9 cellular contexts compared by ENCODE assay signal in the genomic region with DNA sequence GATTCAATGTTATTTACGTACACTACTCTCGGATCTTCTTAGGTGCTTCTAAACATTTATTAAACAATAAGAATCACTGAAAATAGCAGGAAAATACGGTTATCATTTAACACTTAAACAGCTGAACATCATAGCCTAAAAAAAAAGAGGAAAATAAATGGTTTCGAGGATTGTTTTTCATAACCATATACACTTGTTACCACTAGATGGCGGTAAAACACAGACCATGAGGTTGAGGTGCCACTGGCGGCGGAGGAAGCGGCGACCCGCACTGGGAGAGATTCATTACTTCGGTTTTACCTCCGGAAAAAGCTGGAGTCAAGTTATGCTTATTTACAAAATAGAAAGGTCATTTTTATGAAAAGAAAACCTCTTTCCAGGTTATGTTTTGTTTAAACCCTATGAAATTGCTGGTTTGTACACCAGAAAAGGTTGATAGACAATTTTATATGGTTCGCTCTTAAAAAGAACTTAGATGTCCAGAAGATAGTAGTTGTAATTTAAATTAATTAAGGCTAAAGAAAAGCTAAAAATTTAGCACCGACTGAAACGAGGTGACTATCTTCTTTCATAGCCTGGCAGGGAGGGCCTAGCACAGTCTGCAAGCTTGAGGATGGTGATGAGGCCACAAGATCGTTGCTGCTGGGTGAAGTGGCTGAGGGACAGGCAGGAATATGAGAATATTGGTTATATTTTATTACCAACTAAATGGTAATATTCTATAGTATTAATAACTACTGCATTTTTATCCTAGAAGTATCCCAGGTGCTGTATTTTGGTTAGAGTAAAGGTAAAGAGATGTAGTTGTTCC.
DNase-seq lines count a peak whose midpoint lies in the region; ATAC-seq, FAIRE-seq and TF ChIP-seq lines count a peak whose summit lies in the region.
"Had no signal": no experiment of that assay in that cellular context is flagged by ENCODE, and none has a peak within 500 bp of the region (broad histone marks: within the 10 kb centered on the region; RNA-seq: fewer than 3 reads in every experiment).

No MANE protein-coding gene starts in this region.

- no peak overlapping the region for H3K9ac ChIP-seq in DND-41 (ENCODE audit: low read depth, low read length)

- no peaks in the 10 kb centered on the region for H4K20me1 ChIP-seq in DND-41 (ENCODE audit: insufficient read depth, low read length)

- peak; percentile 77; the same call in 2 of the 3 replicates for ATAC-seq in DND-41 (ENCODE audit: insufficient read depth, low read depth)

- no peaks in the 10 kb centered on the region for H3K36me3 Mint-ChIP-seq in T-helper 1 cell treated with Interleukin-12 subunit alpha and Interleukin-12 subunit beta and Interleukin-4 antibody, amounts not matched to agents 30 μg/mL and 1 μg/mL, for 36 hours (ENCODE audit: low read depth)

- FAIRE-seq in H54 (lab: Jason Lieb, UNC), result peak; percentile 91

- no peaks in the 10 kb centered on the region for H3K9me3 Mint-ChIP-seq in T-helper 1 cell treated with Interleukin-12 subunit alpha and Interleukin-12 subunit beta and Interleukin-4 antibody, amounts not matched to agents 30 μg/mL and 1 μg/mL, for 36 hours

- TF ChIP-seq POLR2A in H54 (IDR thresholded peaks at IDR 0.05; ENCODE audit: low read depth, low read length) (no peak), NB4 (IDR thresholded peaks at IDR 0.05; ENCODE audit: extremely low read depth, insufficient read length) (no peak)

- H3K27me3 Mint-ChIP-seq in T-helper 1 cell treated with Interleukin-12 subunit alpha and Interleukin-12 subunit beta and Interleukin-4 antibody, amounts not matched to agents 30 μg/mL and 1 μg/mL, for 36 hours (ENCODE audit: low read depth), result peaks cover 53% of the 10 kb centered on the region

- H3K4me1 ChIP-seq in DND-41 (ENCODE audit: insufficient read depth, low read length) (no peaks in the 10 kb centered on the region), left ventricle myocardium inferior (peaks cover 31% of the 10 kb centered on the region)

- peak overlapping the region; percentile 3 for H3K4me3 Mint-ChIP-seq in T-helper 1 cell treated with Interleukin-12 subunit alpha and Interleukin-12 subunit beta and Interleukin-4 antibody, amounts not matched to agents 30 μg/mL and 1 μg/mL, for 36 hours

- H3K9me3 ChIP-seq in DND-41 (ENCODE audit: insufficient read depth, low read length, severe bottlenecking) (no peaks in the 10 kb centered on the region), left ventricle myocardium inferior (replicated peaks) (no peaks in the 10 kb centered on the region)

- H3K4me1 Mint-ChIP-seq in T-helper 1 cell treated with Interleukin-12 subunit alpha and Interleukin-12 subunit beta and Interleukin-4 antibody, amounts not matched to agents 30 μg/mL and 1 μg/mL, for 36 hours (ENCODE audit: low read depth), result peaks cover 4% of the 10 kb centered on the region

- no peak overlapping the region for H3K4me2 ChIP-seq in DND-41 (ENCODE audit: insufficient read depth, low read length)

- H3K4me3 ChIP-seq in DND-41 (ENCODE audit: low read depth in 1 of 2, low read length in 2 of 2) (no peak overlapping the region), NB4 (ENCODE audit: low read depth, low read length) (no peak overlapping the region), left ventricle myocardium inferior (peak overlapping the region; percentile 55)

- no peaks in the 10 kb centered on the region for H3K27me3 ChIP-seq in DND-41 (ENCODE audit: insufficient read depth, low read length, poor library complexity)
- no peaks in the 10 kb centered on the region for H3K27me3 ChIP-seq in left ventricle myocardium inferior (ENCODE audit: low read depth)

- H3K27ac Mint-ChIP-seq in T-helper 1 cell treated with Interleukin-12 subunit alpha and Interleukin-12 subunit beta and Interleukin-4 antibody, amounts not matched to agents 30 μg/mL and 1 μg/mL, for 36 hours, result no peak overlapping the region

- no peaks in the 10 kb centered on the region for H3K36me3 ChIP-seq in DND-41 (ENCODE audit: insufficient read depth, low read length)
- no peaks in the 10 kb centered on the region for H3K36me3 ChIP-seq in left ventricle myocardium inferior

- TF ChIP-seq CTCF in DND-41 (IDR thresholded peaks at IDR 0.05; ENCODE audit: borderline replicate concordance, extremely low read depth, low read length, poor library complexity, severe bottlenecking) (peak; percentile 78), NB4 (IDR thresholded peaks at IDR 0.05; ENCODE audit: low read depth, low read length) (peak; percentile 40), left ventricle myocardium inferior (IDR thresholded peaks at IDR 0.05; ENCODE audit: borderline replicate concordance) (peak; percentile 86)

- H3K79me2 ChIP-seq in DND-41 (ENCODE audit: insufficient read depth, low read length), result no peaks in the 10 kb centered on the region

- H2AFZ ChIP-seq in DND-41 (ENCODE audit: low read depth, low read length), result no peak overlapping the region

- intact Hi-C loops in left ventricle myocardium inferior (cut with micrococcal nuclease), result loop anchor here (5.0 to 10.0 kb wide), 2 partner anchors 179 to 486 kb away; no protein-coding TSS in a partner anchor

- DNase-seq in DND-41, result peak; percentile 61
- peak; percentile 15 for DNase-seq in H54 (ENCODE audit: insufficient read length, low spot score)
- peak; percentile 79 for DNase-seq in NB4 (ENCODE audit: low read depth)
- DNase-seq in amniotic epithelial cell (ENCODE audit: low read depth), result peak; percentile 67
- DNase-seq in left ventricle myocardium inferior, result peak; percentile 67
- peak; percentile 66 for DNase-seq in putamen (ENCODE audit: low spot score)
- DNase-seq in cortex of kidney (lab: John Stamatoyannopoulos, UW), result no peak

- H3K27ac ChIP-seq in DND-41 (ENCODE audit: low read length) (no peak overlapping the region), left ventricle myocardium inferior (replicated peaks) (peak overlapping the region; percentile 59)
- H3K27ac ChIP-seq: epithelial cell of prostate had no signal
